In the genomic region with DNA sequence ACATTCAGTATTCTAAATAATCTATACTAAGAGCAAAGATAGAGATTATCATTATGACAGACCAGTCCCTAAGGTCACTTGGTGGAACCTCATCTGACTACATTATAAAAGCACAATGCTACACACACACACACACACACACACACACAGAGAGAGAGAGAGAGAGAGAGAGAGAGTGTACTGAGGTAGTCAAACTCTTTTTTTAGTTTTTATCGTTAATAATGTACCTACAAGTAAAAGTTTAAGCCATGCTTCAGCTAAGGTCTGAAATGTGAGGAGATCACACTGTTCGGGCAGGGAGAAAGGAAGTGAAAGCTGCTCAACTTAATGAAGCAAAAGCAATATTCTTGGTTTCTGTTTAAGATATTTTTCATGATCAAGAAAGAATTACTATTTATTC, we compare ENCODE assay signal across 14 cellular contexts.
DNase-seq lines count a peak whose midpoint lies in the region; ATAC-seq and TF ChIP-seq lines count a peak whose summit lies in the region.
"Had no signal": no experiment of that assay in that cellular context is flagged by ENCODE, and none has a peak within 500 bp of the region (broad histone marks: within the 10 kb centered on the region; RNA-seq: fewer than 3 reads in every experiment).

No MANE protein-coding gene starts in this region.

- H3K27me3 ChIP-seq in suprapubic skin, result no peaks in the 10 kb centered on the region
- H3K27me3 ChIP-seq: cardiac muscle cell, tibial nerve had no signal

- no peak overlapping the region for H3K27ac ChIP-seq in suprapubic skin
- H3K27ac ChIP-seq: cardiac muscle cell, tibial nerve had no signal

- peak overlapping the region; percentile 63 for H3K27ac Mint-ChIP-seq in activated naive CD4-positive, alpha-beta T cell treated with anti-CD3 and anti-CD28 coated beads, Interleukin-2, amount 10 ng/mL, durations not matched to agents 7 days and 5 days
- H3K27ac Mint-ChIP-seq: HFFc6 had no signal

- H3K4me3 Mint-ChIP-seq in activated naive CD4-positive, alpha-beta T cell treated with anti-CD3 and anti-CD28 coated beads, Interleukin-2, amount 10 ng/mL, durations not matched to agents 7 days and 5 days, result no peak overlapping the region
- H3K4me3 Mint-ChIP-seq: HFFc6 had no signal

- no peak for TF ChIP-seq POLR2A in suprapubic skin (IDR thresholded peaks at IDR 0.05)

- peaks cover 10% of the 10 kb centered on the region for H3K4me1 Mint-ChIP-seq in activated naive CD4-positive, alpha-beta T cell treated with anti-CD3 and anti-CD28 coated beads, Interleukin-2, amount 10 ng/mL, durations not matched to agents 7 days and 5 days

- 66% methylated on average over 2 of the region's 2 CpGs for WGBS in suprapubic skin

- H3K4me1 ChIP-seq in suprapubic skin, result no peaks in the 10 kb centered on the region
- H3K4me1 ChIP-seq: tibial nerve had no signal

- H3K27me3 Mint-ChIP-seq in activated naive CD4-positive, alpha-beta T cell treated with anti-CD3 and anti-CD28 coated beads, Interleukin-2, amount 10 ng/mL, durations not matched to agents 7 days and 5 days, result peaks cover 4% of the 10 kb centered on the region

- no peak for DNase-seq in activated naive CD4-positive, alpha-beta T cell treated with anti-CD3 and anti-CD28 coated beads, Interleukin-2, amount 10 ng/mL, durations not matched to agents 7 days and 5 days
- no peak for DNase-seq in activated naive CD4-positive, alpha-beta T cell (lab: John Stamatoyannopoulos, UW)
- DNase-seq in suprapubic skin (ENCODE audit: low spot score in 2 of 2) (no peak), COR-L47 (lab: John Stamatoyannopoulos, UW) (no peak), Ammon's horn (ENCODE audit: low spot score) (no peak), NCI-H1092 treated with DMSO at 0.1 percent for 48 hours (lab: John Stamatoyannopoulos, UW) (no peak)
- DNase-seq: activated CD8-positive, alpha-beta memory T cell treated with anti-CD3 and anti-CD28 coated beads, Interleukin-2, amount 50 U/mL, for 4 hours; HFFc6; NK-92 treated with Interleukin-12 subunit alpha and Interleukin-12 subunit beta, amount 100 ng/mL, for 24 hours had no signal

- H3K4me3 ChIP-seq in suprapubic skin, result no peak overlapping the region
- H3K4me3 ChIP-seq: cardiac muscle cell, tibial nerve had no signal

- no peaks in the 10 kb centered on the region for H3K9me3 ChIP-seq in suprapubic skin
- H3K9me3 ChIP-seq: tibial nerve had no signal

- TF ChIP-seq CTCF in suprapubic skin (IDR thresholded peaks at IDR 0.05), result no peak

- no peaks in the 10 kb centered on the region for H3K9me3 Mint-ChIP-seq in activated naive CD4-positive, alpha-beta T cell treated with anti-CD3 and anti-CD28 coated beads, Interleukin-2, amount 10 ng/mL, durations not matched to agents 7 days and 5 days

- no peaks in the 10 kb centered on the region for H3K36me3 ChIP-seq in suprapubic skin
- H3K36me3 ChIP-seq: cardiac muscle cell, tibial nerve had no signal

- peaks cover 4% of the 10 kb centered on the region for H3K36me3 Mint-ChIP-seq in activated naive CD4-positive, alpha-beta T cell treated with anti-CD3 and anti-CD28 coated beads, Interleukin-2, amount 10 ng/mL, durations not matched to agents 7 days and 5 days

- TF ChIP-seq EP300 in suprapubic skin (IDR thresholded peaks at IDR 0.05), result no peak

- CTCF ChIA-PET in activated naive CD4-positive, alpha-beta T cell treated with anti-CD3 and anti-CD28 coated beads, Interleukin-2, amount 10 ng/mL, durations not matched to agents 7 days and 5 days (lab: Charles Lee), result interaction anchor here (2.1 kb wide), 1 partner anchor 17 kb away, joined by 7 read pairs; no protein-coding TSS in a partner anchor

- ATAC-seq in HG02610 (IDR thresholded peaks at IDR 0.05; ENCODE audit: unreplicated experiment), result peak; percentile 47
- peak; percentile 79 for ATAC-seq in HG03439 (IDR thresholded peaks at IDR 0.05; ENCODE audit: unreplicated experiment)
- ATAC-seq: esophagus mucosa had no signal
